1 cellular context compared by ENCODE assay signal in the genomic region with DNA sequence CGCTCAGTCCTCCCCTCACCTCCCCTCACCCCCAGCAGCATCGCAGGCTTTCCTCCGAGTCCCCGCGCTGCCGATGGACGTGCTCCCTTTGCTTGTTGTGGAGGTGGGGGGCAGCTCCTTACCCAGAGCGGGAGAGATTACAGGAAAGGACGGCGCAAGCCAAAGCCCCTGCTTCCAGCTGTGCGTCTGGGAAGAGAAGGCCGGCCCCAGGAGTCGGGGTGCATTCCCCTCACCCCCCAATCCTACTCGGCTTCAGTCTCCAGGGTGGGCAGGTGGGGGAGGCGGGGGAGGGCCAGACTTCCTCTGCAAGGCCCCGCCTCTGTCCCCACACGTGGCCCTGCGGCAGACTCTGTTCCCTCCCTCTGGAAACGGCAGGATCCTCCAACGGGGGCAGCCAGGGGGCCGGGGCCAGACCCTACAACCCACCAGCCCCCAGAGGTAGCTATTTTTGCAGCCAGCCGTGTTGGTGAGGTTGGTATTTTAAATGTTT.
TF ChIP-seq lines count a peak whose summit lies in the region.

No MANE protein-coding gene starts in this region.

TF ChIP-seq in SK-N-SH, 30 proteins besides CTCF, POLR2A, EP300 and RAD21 (continued from another document):
- TF ChIP-seq TCF12 (IDR thresholded peaks at IDR 0.05): no peak
- no peak for TF ChIP-seq POLR2AphosphoS5 (IDR thresholded peaks at IDR 0.05; ENCODE audit: low read depth, low read length)
- TF ChIP-seq, protein P1, sequence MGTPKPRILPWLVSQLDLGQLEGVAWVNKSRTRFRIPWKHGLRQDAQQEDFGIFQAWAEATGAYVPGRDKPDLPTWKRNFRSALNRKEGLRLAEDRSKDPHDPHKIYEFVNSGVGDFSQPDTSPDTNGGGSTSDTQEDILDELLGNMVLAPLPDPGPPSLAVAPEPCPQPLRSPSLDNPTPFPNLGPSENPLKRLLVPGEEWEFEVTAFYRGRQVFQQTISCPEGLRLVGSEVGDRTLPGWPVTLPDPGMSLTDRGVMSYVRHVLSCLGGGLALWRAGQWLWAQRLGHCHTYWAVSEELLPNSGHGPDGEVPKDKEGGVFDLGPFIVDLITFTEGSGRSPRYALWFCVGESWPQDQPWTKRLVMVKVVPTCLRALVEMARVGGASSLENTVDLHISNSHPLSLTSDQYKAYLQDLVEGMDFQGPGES (IDR thresholded peaks at IDR 0.05; ENCODE audit: low read depth, low read length): no peak
- TF ChIP-seq, protein P2, sequence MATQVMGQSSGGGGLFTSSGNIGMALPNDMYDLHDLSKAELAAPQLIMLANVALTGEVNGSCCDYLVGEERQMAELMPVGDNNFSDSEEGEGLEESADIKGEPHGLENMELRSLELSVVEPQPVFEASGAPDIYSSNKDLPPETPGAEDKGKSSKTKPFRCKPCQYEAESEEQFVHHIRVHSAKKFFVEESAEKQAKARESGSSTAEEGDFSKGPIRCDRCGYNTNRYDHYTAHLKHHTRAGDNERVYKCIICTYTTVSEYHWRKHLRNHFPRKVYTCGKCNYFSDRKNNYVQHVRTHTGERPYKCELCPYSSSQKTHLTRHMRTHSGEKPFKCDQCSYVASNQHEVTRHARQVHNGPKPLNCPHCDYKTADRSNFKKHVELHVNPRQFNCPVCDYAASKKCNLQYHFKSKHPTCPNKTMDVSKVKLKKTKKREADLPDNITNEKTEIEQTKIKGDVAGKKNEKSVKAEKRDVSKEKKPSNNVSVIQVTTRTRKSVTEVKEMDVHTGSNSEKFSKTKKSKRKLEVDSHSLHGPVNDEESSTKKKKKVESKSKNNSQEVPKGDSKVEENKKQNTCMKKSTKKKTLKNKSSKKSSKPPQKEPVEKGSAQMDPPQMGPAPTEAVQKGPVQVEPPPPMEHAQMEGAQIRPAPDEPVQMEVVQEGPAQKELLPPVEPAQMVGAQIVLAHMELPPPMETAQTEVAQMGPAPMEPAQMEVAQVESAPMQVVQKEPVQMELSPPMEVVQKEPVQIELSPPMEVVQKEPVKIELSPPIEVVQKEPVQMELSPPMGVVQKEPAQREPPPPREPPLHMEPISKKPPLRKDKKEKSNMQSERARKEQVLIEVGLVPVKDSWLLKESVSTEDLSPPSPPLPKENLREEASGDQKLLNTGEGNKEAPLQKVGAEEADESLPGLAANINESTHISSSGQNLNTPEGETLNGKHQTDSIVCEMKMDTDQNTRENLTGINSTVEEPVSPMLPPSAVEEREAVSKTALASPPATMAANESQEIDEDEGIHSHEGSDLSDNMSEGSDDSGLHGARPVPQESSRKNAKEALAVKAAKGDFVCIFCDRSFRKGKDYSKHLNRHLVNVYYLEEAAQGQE (IDR thresholded peaks at IDR 0.05; ENCODE audit: low read depth, low read length): no peak
- TF ChIP-seq, protein P3, sequence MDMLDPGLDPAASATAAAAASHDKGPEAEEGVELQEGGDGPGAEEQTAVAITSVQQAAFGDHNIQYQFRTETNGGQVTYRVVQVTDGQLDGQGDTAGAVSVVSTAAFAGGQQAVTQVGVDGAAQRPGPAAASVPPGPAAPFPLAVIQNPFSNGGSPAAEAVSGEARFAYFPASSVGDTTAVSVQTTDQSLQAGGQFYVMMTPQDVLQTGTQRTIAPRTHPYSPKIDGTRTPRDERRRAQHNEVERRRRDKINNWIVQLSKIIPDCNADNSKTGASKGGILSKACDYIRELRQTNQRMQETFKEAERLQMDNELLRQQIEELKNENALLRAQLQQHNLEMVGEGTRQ (IDR thresholded peaks at IDR 0.05; ENCODE audit: borderline replicate concordance, low read depth, low read length): no peak
- TF ChIP-seq RXRA (IDR thresholded peaks at IDR 0.05; ENCODE audit: borderline replicate concordance, low read depth): no peak
- TF ChIP-seq CHD2 (IDR thresholded peaks at IDR 0.05; ENCODE audit: low read length, partially characterized antibody): no peak
- TF ChIP-seq NFIC (IDR thresholded peaks at IDR 0.05; ENCODE audit: borderline replicate concordance): no peak
- TF ChIP-seq, protein P4, sequence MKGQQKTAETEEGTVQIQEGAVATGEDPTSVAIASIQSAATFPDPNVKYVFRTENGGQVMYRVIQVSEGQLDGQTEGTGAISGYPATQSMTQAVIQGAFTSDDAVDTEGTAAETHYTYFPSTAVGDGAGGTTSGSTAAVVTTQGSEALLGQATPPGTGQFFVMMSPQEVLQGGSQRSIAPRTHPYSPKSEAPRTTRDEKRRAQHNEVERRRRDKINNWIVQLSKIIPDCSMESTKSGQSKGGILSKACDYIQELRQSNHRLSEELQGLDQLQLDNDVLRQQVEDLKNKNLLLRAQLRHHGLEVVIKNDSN (IDR thresholded peaks at IDR 0.05; ENCODE audit: borderline replicate concordance, low read depth): no peak
- no peak for TF ChIP-seq GATA2 (CRISPR knock-in tag; IDR thresholded peaks at IDR 0.05)
TF ChIP-seq in SK-N-SH: peak in this region for 0.
